Comparison of ENCODE assay signal across 24 cellular contexts in the genomic region with DNA sequence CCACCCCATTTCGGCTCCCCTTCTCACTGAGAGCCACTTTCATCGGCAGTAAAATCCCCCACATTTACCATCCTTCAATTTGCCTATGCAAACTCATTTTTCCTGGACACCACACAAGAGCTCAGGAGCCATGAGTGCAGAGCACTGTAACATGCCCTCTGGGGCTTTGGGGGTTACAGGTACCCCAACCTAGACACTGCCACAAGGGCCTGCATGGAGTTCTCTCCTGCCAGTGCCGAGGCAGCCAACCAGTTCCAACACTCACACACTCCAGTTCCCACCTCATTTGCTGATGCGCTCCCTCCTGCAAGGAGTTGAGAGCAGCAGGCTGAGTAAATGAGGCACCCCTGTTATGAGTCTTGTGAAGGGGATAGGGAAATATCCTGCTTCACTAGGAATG.
"Had no signal": no experiment of that assay in that cellular context is flagged by ENCODE, and none has a peak within 500 bp of the region (broad histone marks: within the 10 kb centered on the region; RNA-seq: fewer than 3 reads in every experiment).

No MANE protein-coding gene starts in this region.

- H3K4me3 ChIP-seq: dorsolateral prefrontal cortex, gastrocnemius medialis, lower lobe of right lung, mucosa of descending colon, right lobe of liver, testis, tibial artery had no signal

- H3K4me1 ChIP-seq: gastrocnemius medialis, lower lobe of right lung, parathyroid adenoma, right lobe of liver, testis, tibial artery had no signal

- H3K36me3 Mint-ChIP-seq: mesothelial cell of epicardium; naive B cell; natural killer cell treated with Interleukin-12 subunit alpha and Interleukin-12 subunit beta and Interleukin-15 and Interleukin-18, amount 100 ng/mL, for 72 hours; type B pancreatic cell had no signal

- H3K27me3 ChIP-seq: dorsolateral prefrontal cortex, gastrocnemius medialis, right lobe of liver, testis, tibial artery had no signal

- H3K27ac ChIP-seq: dorsolateral prefrontal cortex, gastrocnemius medialis, lower lobe of right lung, parathyroid adenoma, right lobe of liver, testis, tibial artery had no signal

- H3K9ac ChIP-seq: parathyroid adenoma had no signal

- H3K79me2 ChIP-seq: parathyroid adenoma had no signal

- H2AFZ ChIP-seq: parathyroid adenoma had no signal

- H3K36me3 ChIP-seq: gastrocnemius medialis, lower lobe of right lung, right lobe of liver, tibial artery had no signal

- ATAC-seq: gastrocnemius medialis; left ventricle myocardium superior; lower lobe of right lung; mucosa of descending colon; right lobe of liver; stimulated activated naive CD8-positive, alpha-beta T cell treated with anti-CD3 and anti-CD28 coated beads, Interleukin-15, Interleukin-2, amounts not matched to agents 100 U/mL and 50 U/mL, for 24 hours had no signal

- H3K27me3 Mint-ChIP-seq: naive B cell, progenitor cell of endocrine pancreas had no signal

- H3K9me3 Mint-ChIP-seq: natural killer cell treated with Interleukin-12 subunit alpha and Interleukin-12 subunit beta and Interleukin-15 and Interleukin-18, amount 100 ng/mL, for 72 hours; type B pancreatic cell had no signal

- DNase-seq: dorsolateral prefrontal cortex; effector CD4-positive, alpha-beta T cell; foreskin fibroblast; gastrocnemius medialis; head of caudate nucleus; left ventricle myocardium superior; lower lobe of right lung; mucosa of descending colon; naive B cell; right lobe of liver; small intestine; stimulated activated CD4-positive, alpha-beta T cell treated with anti-CD3 and anti-CD28 coated beads, Interleukin-15, amount 100 ng/mL, for 24 hours; stimulated activated CD4-positive, alpha-beta T cell treated with anti-CD3 and anti-CD28 coated beads, Interleukin-2, amount 100 ng/mL, for 48 hours; stimulated activated CD8-positive, alpha-beta memory T cell treated with anti-CD3 and anti-CD28 coated beads, Interleukin-4, amount 100 ng/mL, for 48 hours; stimulated activated naive CD8-positive, alpha-beta T cell treated with anti-CD3 and anti-CD28 coated beads, Interleukin-15, Interleukin-2, amounts not matched to agents 100 U/mL and 50 U/mL, for 24 hours; substantia nigra; testis; tibial artery had no signal

- H3K4me3 Mint-ChIP-seq: mesothelial cell of epicardium; naive B cell; natural killer cell treated with Interleukin-12 subunit alpha and Interleukin-12 subunit beta and Interleukin-15 and Interleukin-18, amount 100 ng/mL, for 72 hours; neural crest cell; type B pancreatic cell had no signal

- H3K4me1 Mint-ChIP-seq: mesothelial cell of epicardium, naive B cell, neural crest cell had no signal

- H3K27ac Mint-ChIP-seq: mesothelial cell of epicardium; naive B cell; natural killer cell treated with Interleukin-12 subunit alpha and Interleukin-12 subunit beta and Interleukin-15 and Interleukin-18, amount 100 ng/mL, for 72 hours; progenitor cell of endocrine pancreas; type B pancreatic cell had no signal

- H3K9me3 ChIP-seq: gastrocnemius medialis, lower lobe of right lung, mucosa of descending colon, right lobe of liver, testis, tibial artery had no signal
